ENCODE assay signal across 29 cellular contexts in the genomic region with DNA sequence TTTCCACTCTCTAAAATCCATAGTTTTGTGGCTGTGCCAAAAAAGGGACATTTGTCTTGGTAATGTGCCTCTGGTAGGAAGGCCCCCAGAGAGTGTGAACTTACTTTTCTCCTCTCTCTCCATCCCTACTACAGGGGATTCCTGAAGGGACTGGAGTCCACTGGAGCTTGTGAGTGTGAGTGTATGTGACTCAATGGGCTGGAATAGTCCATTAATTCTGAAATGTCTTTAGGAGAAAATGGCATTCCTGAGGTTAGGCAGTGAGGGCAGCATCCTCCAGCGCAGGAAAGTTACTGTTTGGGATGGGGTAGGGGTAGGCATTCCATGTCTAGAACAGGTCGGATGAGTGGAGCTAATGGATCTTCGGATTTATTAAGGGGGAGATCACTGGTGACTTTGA. TPM values are rescaled to one million over a fixed set of nuclear protein-coding genes. Genes with fewer than 3 reads are reported as not detected.
A peak's percentile ranks its signal among the peaks of the same experiment; 100 is the strongest.
DNase-seq lines count a peak whose midpoint lies in the region; ATAC-seq, FAIRE-seq and TF ChIP-seq lines count a peak whose summit lies in the region.
"Had no signal": no experiment of that assay in that cellular context is flagged by ENCODE, and none has a peak within 500 bp of the region (broad histone marks: within the 10 kb centered on the region; RNA-seq: fewer than 3 reads in every experiment).

No MANE protein-coding gene starts in this region.

- H3K9ac ChIP-seq in astrocyte (ENCODE audit: low read length): no peak overlapping the region
- H3K9ac ChIP-seq: BLaER1 had no signal

- no peak for FAIRE-seq in astrocyte (lab: Jason Lieb, UNC)
- FAIRE-seq: A204.1, GM12878, GM12892, GM18507 had no signal

- no peak overlapping the region for H3K4me2 ChIP-seq in astrocyte (ENCODE audit: low read length)
- H3K4me2 ChIP-seq: BLaER1 had no signal

- H3K9me3 Mint-ChIP-seq in astrocyte (ENCODE audit: unreplicated experiment): no peaks in the 10 kb centered on the region
- H3K9me3 Mint-ChIP-seq: CD8-positive, alpha-beta memory T cell had no signal

- H2AFZ ChIP-seq in astrocyte (ENCODE audit: low read depth, low read length): no peak overlapping the region

- no peak overlapping the region for H3K27ac ChIP-seq in astrocyte (ENCODE audit: low read depth, low read length)
- H3K27ac ChIP-seq: BLaER1 had no signal

- no peaks in the 10 kb centered on the region for H3K27me3 ChIP-seq in astrocyte (ENCODE audit: insufficient read depth, low read length)
- H3K27me3 ChIP-seq in kidney epithelial cell (ENCODE audit: control insufficient read depth, insufficient read depth, low read length): no peaks in the 10 kb centered on the region
- H3K27me3 ChIP-seq: BE2C, BLaER1 had no signal

- no peaks in the 10 kb centered on the region for H3K36me3 ChIP-seq in astrocyte (ENCODE audit: insufficient read depth, low read length)
- no peaks in the 10 kb centered on the region for H3K36me3 ChIP-seq in kidney epithelial cell (ENCODE audit: control insufficient read depth, insufficient read depth, low read length)
- H3K36me3 ChIP-seq: BE2C, BLaER1 had no signal

- H3K4me1 ChIP-seq in astrocyte (ENCODE audit: insufficient read depth, low read length): no peaks in the 10 kb centered on the region
- H3K4me1 ChIP-seq: BE2C, BLaER1 had no signal

- peaks cover 2% of the 10 kb centered on the region for H3K4me1 Mint-ChIP-seq in astrocyte (ENCODE audit: low read depth, unreplicated experiment)
- H3K4me1 Mint-ChIP-seq: CD14-positive monocyte; CD4-positive, alpha-beta memory T cell; CD4-positive, CD25-positive, alpha-beta regulatory T cell; CD8-positive, alpha-beta memory T cell had no signal

- H3K4me3 Mint-ChIP-seq in astrocyte (ENCODE audit: unreplicated experiment): no peak overlapping the region
- H3K4me3 Mint-ChIP-seq: CD14-positive monocyte; CD4-positive, alpha-beta memory T cell; CD4-positive, CD25-positive, alpha-beta regulatory T cell; CD8-positive, alpha-beta memory T cell had no signal

- H3K4me3 ChIP-seq in astrocyte (ENCODE audit: insufficient read depth, low read depth, low read length) (no peak overlapping the region), kidney epithelial cell (ENCODE audit: low read depth, low read length) (no peak overlapping the region), foreskin fibroblast (ENCODE audit: low read depth in 1 of 2, low read length in 2 of 2) (no peak overlapping the region)
- H3K4me3 ChIP-seq: BLaER1, GM12878 had no signal

- ATAC-seq in HG02759 (IDR thresholded peaks at IDR 0.05; ENCODE audit: unreplicated experiment): no peak
- ATAC-seq: GM12878 had no signal

- no peaks in the 10 kb centered on the region for H3K9me3 ChIP-seq in astrocyte (ENCODE audit: insufficient read depth, low read depth, low read length)
- H3K9me3 ChIP-seq: BE2C, BLaER1 had no signal

- no peaks in the 10 kb centered on the region for H3K79me2 ChIP-seq in astrocyte (ENCODE audit: insufficient read depth, low read length)

- H3K27ac Mint-ChIP-seq in astrocyte (ENCODE audit: unreplicated experiment): no peak overlapping the region
- H3K27ac Mint-ChIP-seq: CD14-positive monocyte; CD4-positive, alpha-beta memory T cell; CD4-positive, CD25-positive, alpha-beta regulatory T cell; CD8-positive, alpha-beta memory T cell had no signal

- DNase-seq in astrocyte (ENCODE audit: low read depth) (peak; percentile 31), kidney epithelial cell (ENCODE audit: low read depth) (peak; percentile 18), renal cortical epithelial cell (ENCODE audit: low read depth) (peak; percentile 90), foreskin melanocyte (no peak), foreskin fibroblast (no peak)
- DNase-seq: 8988T; ACHN; BE2C; C1 segment of cervical spinal cord; CD4-positive, alpha-beta memory T cell; CD4-positive, CD25-positive, alpha-beta regulatory T cell; CD8-positive, alpha-beta memory T cell; COR-L47; DMS 273 treated with DMSO at 0.1 percent for 48 hours; DMS153; DMS53; DMS79; DND-41; EL; GDM1 had no signal

- no peak for TF ChIP-seq CTCF in astrocyte (IDR thresholded peaks at IDR 0.05; ENCODE audit: insufficient read depth, low read depth, low read length)
- no peak for TF ChIP-seq CTCF in kidney epithelial cell (IDR thresholded peaks at IDR 0.05; ENCODE audit: insufficient read depth, low read length, poor library complexity, severe bottlenecking)
- no peak for TF ChIP-seq CTCF in foreskin fibroblast (IDR thresholded peaks at IDR 0.05; ENCODE audit: low read depth, low read length)

- H3K27me3 Mint-ChIP-seq in astrocyte (ENCODE audit: low read depth, unreplicated experiment): peaks cover 10% of the 10 kb centered on the region

- H3K36me3 Mint-ChIP-seq in astrocyte (ENCODE audit: low read depth, unreplicated experiment): no peaks in the 10 kb centered on the region
- H3K36me3 Mint-ChIP-seq: CD14-positive monocyte; CD4-positive, alpha-beta memory T cell; CD4-positive, CD25-positive, alpha-beta regulatory T cell; CD8-positive, alpha-beta memory T cell had no signal

- no peaks in the 10 kb centered on the region for H4K20me1 ChIP-seq in astrocyte (ENCODE audit: insufficient read depth, low read length)
- H4K20me1 ChIP-seq: BLaER1 had no signal

RNA-seq across cellular contexts. Expression of gene CACNA2D3, which starts 59.8 kb away (rescaled TPM):
- 0.34 and 0.70 TPM in 2 replicates for total RNA-seq in astrocyte
- total RNA-seq in kidney epithelial cell: 0.17 and 0.55 TPM in 2 replicates
- total RNA-seq in renal cortical epithelial cell: 1.4 and 3.2 TPM in 2 replicates
- total RNA-seq: A673; CD4-positive, alpha-beta memory T cell; CD4-positive, CD25-positive, alpha-beta regulatory T cell; CD8-positive, alpha-beta memory T cell; G401; GM12878 had no signal

Comparison
In these comparisons a context has a peak if more than half of its experiments do, and no peak if none do; other contexts are left out.
1. DNase-seq: peak in astrocyte (single experiment), kidney epithelial cell (single experiment) and renal cortical epithelial cell (single experiment); none in foreskin melanocyte (single experiment) and foreskin fibroblast (0 of 2).